25 cellular contexts compared by ENCODE assay signal in the genomic region with DNA sequence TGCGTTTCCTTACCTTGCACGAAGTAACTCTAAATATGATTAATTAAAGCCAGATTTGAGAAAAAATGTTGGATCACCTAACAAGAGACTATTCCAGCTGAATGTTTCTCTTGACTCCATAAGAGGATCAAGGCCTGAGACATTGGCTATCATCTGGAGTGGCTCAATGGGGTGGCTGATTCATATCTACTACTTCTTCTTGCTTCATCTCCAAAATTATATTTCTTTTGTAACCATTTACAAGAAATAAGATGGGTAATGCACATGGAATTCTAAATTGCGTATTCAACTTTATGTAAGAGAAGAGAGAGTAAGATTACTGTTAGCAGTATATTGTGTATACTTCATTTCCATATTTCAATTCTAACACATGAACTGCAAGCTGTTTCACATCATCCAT.
"Had no signal": no experiment of that assay in that cellular context is flagged by ENCODE, and none has a peak within 500 bp of the region (broad histone marks: within the 10 kb centered on the region; RNA-seq: fewer than 3 reads in every experiment).

No MANE protein-coding gene starts in this region.

- ATAC-seq: activated CD4-positive, alpha-beta T cell treated with anti-CD3 and anti-CD28 coated beads for 36 hours; activated CD8-positive, alpha-beta memory T cell treated with anti-CD3 and anti-CD28 coated beads, Interleukin-2, amount 10 ng/mL, durations not matched to agents 7 days and 5 days; activated CD8-positive, alpha-beta T cell treated with anti-CD3 and anti-CD28 coated beads, Interleukin-2, amount 10 ng/mL, durations not matched to agents 7 days and 5 days; activated naive CD8-positive, alpha-beta T cell treated with anti-CD3 and anti-CD28 coated beads, Interleukin-2, amount 50 U/mL, for 24 hours; esophagus mucosa; T-helper 17 cell had no signal

- FAIRE-seq: bronchial epithelial cell, frontal cortex had no signal

- DNase-seq: activated B cell treated with CpG ODN at 0.5 μM for 24 hours; activated CD4-positive, alpha-beta memory T cell treated with anti-CD3 and anti-CD28 coated beads for 36 hours; activated CD4-positive, alpha-beta T cell treated with anti-CD3 and anti-CD28 coated beads for 36 hours; activated CD4-positive, alpha-beta T cell treated with anti-CD3 and anti-CD28 coated beads, Interleukin-2, amount 10 ng/mL, durations not matched to agents 24 days and 14 days; activated CD4-positive, CD25-positive, alpha-beta regulatory T cell treated with anti-CD3 and anti-CD28 coated beads, Interleukin-2, amount 50 U/mL, for 72 hours; activated CD8-positive, alpha-beta memory T cell treated with anti-CD3 and anti-CD28 coated beads, Interleukin-2, amount 10 ng/mL, durations not matched to agents 7 days and 5 days; activated CD8-positive, alpha-beta memory T cell treated with anti-CD3 and anti-CD28 coated beads, Interleukin-2, amount 50 U/mL, for 4 hours; activated CD8-positive, alpha-beta T cell treated with anti-CD3 and anti-CD28 coated beads, Interleukin-2, amount 10 ng/mL, durations not matched to agents 7 days and 5 days; activated effector memory CD4-positive, alpha-beta T cell treated with anti-CD3 and anti-CD28 coated beads, Interleukin-2, amount 50 U/mL, for 16 hours; activated naive CD4-positive, alpha-beta T cell treated with anti-CD3 and anti-CD28 coated beads for 36 hours; activated naive CD8-positive, alpha-beta T cell treated with anti-CD3 and anti-CD28 coated beads for 36 hours; activated naive CD8-positive, alpha-beta T cell treated with anti-CD3 and anti-CD28 coated beads, Interleukin-2, amount 50 U/mL, for 24 hours; activated T-cell treated with anti-CD3 and anti-CD28 coated beads, Interleukin-2, amount 50 U/mL, for 1 hour; activated T-cell treated with anti-CD3 and anti-CD28 coated beads, Interleukin-2, amount 50 U/mL, for 48 hours; dorsolateral prefrontal cortex; effector memory CD4-positive, alpha-beta T cell; endodermal cell; head of caudate nucleus; hippocampal formation; T-helper 17 cell; T1000; WERI-Rb-1 had no signal
